In genomic region chrY:6911272-6911995, GRCh38 we compare ENCODE assay signal across 21 cellular contexts. TPM values are rescaled to one million over a fixed set of nuclear protein-coding genes. Genes with fewer than 3 reads are reported as not detected.
DNase-seq lines count a peak whose midpoint lies in the region; FAIRE-seq and TF ChIP-seq lines count a peak whose summit lies in the region.
"Had no signal": no experiment of that assay in that cellular context is flagged by ENCODE, and none has a peak within 500 bp of the region (broad histone marks: within the 10 kb centered on the region; RNA-seq: fewer than 3 reads in every experiment).

AMELY (minus strand) TSS chrY:6911752; CDS start chrY:6872608, 39,144 bp downstream.

- H3K9ac ChIP-seq in kidney (ENCODE audit: low read length in 2 of 2): peak within 1 kb of the TSS in 1 of 2 donors; percentile 12

- H3K4me1 Mint-ChIP-seq in activated CD4-positive, alpha-beta T cell treated with anti-CD3 and anti-CD28 coated beads, Interleukin-2, amount 10 ng/mL, durations not matched to agents 24 days and 14 days: no peaks in the 10 kb centered on the region
- H3K4me1 Mint-ChIP-seq: nephron had no signal

- H3K9me3 ChIP-seq in kidney (ENCODE audit: control insufficient read depth in 1 of 2, low read length in 2 of 2): no peaks in the 10 kb centered on the region
- H3K9me3 ChIP-seq in suprapubic skin: no peaks in the 10 kb centered on the region
- H3K9me3 ChIP-seq: SJCRH30 had no signal

- H3K27ac ChIP-seq in kidney (ENCODE audit: low read depth in 2 of 2, low read length in 2 of 2) (peak within 1 kb of the TSS in 1 of 2 donors; percentile 43), suprapubic skin (no peak within 1 kb of the TSS)
- H3K27ac ChIP-seq: hepatocyte, SJCRH30 had no signal

- no peak for TF ChIP-seq EP300 in suprapubic skin (IDR thresholded peaks at IDR 0.05)

- intact Hi-C loops in activated CD4-positive, alpha-beta T cell treated with anti-CD3 and anti-CD28 coated beads, Interleukin-2, amount 10 ng/mL, durations not matched to agents 24 days and 14 days (cut with micrococcal nuclease): no loop called here
- intact Hi-C loops in kidney (cut with DNase I): no loop called here

- no peaks in the 10 kb centered on the region for H3K9me3 Mint-ChIP-seq in activated CD4-positive, alpha-beta T cell treated with anti-CD3 and anti-CD28 coated beads, Interleukin-2, amount 10 ng/mL, durations not matched to agents 24 days and 14 days
- H3K9me3 Mint-ChIP-seq: CD4-positive, alpha-beta memory T cell; nephron had no signal

- DNase-seq in activated CD4-positive, alpha-beta T cell treated with anti-CD3 and anti-CD28 coated beads, Interleukin-2, amount 10 ng/mL, durations not matched to agents 24 days and 14 days: no peak
- no peak for DNase-seq in activated CD4-positive, alpha-beta T cell treated with anti-CD3 and anti-CD28 coated beads for 4 hours
- DNase-seq in bronchial epithelial cell (ENCODE audit: low read depth) (no peak), kidney (no peak), suprapubic skin (ENCODE audit: low spot score in 2 of 2) (no peak), mesenteric fat pad (ENCODE audit: low spot score) (no peak), NCI-H1105 treated with DMSO at 0.1 percent for 48 hours (lab: John Stamatoyannopoulos, UW) (no peak), activated T-cell treated with anti-CD3 and anti-CD28 coated beads for 4 hours (no peak)
- DNase-seq: CD4-positive, alpha-beta memory T cell; DND-41; Karpas-422; NCI-H1436 treated with DMSO at 0.1 percent for 48 hours; NCI-H2227 treated with DMSO at 0.1 percent for 48 hours; NK-92 treated with Interleukin-12 subunit alpha and Interleukin-12 subunit beta, amount 100 ng/mL, for 24 hours; SJCRH30 had no signal

- WGBS in suprapubic skin: no CpG with 5 or more reads among the region's 58 CpGs

- FAIRE-seq in bronchial epithelial cell (lab: Jason Lieb, UNC) (no peak), kidney (lab: Jason Lieb, UNC) (no peak)
- FAIRE-seq: A204.1, colon had no signal

- H3K27me3 ChIP-seq in bronchial epithelial cell (ENCODE audit: control insufficient read depth, insufficient read depth, low read length) (no peaks in the 10 kb centered on the region), suprapubic skin (peaks cover 17% of the 10 kb centered on the region)
- H3K27me3 ChIP-seq: hepatocyte, SJCRH30 had no signal

- H3K4me1 ChIP-seq in kidney (ENCODE audit: control insufficient read depth in 1 of 2, insufficient read depth in 1 of 2, low read depth in 1 of 2, low read length in 2 of 2) (no peaks in the 10 kb centered on the region), suprapubic skin (peaks cover 12% of the 10 kb centered on the region)
- H3K4me1 ChIP-seq: SJCRH30 had no signal

- peak within 1 kb of the TSS; percentile 61 for H3K4me3 ChIP-seq in bronchial epithelial cell (ENCODE audit: low read depth, low read length)
- H3K4me3 ChIP-seq in kidney (ENCODE audit: low read length in 2 of 2): peak within 1 kb of the TSS; percentile 45 to 59
- H3K4me3 ChIP-seq in suprapubic skin: peak within 1 kb of the TSS; percentile 46
- H3K4me3 ChIP-seq: hepatocyte, lung, SJCRH30 had no signal

- no peak for TF ChIP-seq POLR2A in suprapubic skin (IDR thresholded peaks at IDR 0.05)

- H3K36me3 ChIP-seq in bronchial epithelial cell (ENCODE audit: control insufficient read depth, insufficient read depth, low read length) (no peaks in the 10 kb centered on the region), kidney (ENCODE audit: control insufficient read depth in 1 of 2, insufficient read depth in 2 of 2, low read length in 2 of 2) (no peaks in the 10 kb centered on the region), suprapubic skin (no peaks in the 10 kb centered on the region)
- H3K36me3 ChIP-seq: SJCRH30 had no signal

- peak within 1 kb of the TSS; percentile 19 for H3K4me3 Mint-ChIP-seq in activated CD4-positive, alpha-beta T cell treated with anti-CD3 and anti-CD28 coated beads, Interleukin-2, amount 10 ng/mL, durations not matched to agents 24 days and 14 days
- H3K4me3 Mint-ChIP-seq: CD4-positive, alpha-beta memory T cell; nephron had no signal

- H3K27ac Mint-ChIP-seq in activated CD4-positive, alpha-beta T cell treated with anti-CD3 and anti-CD28 coated beads, Interleukin-2, amount 10 ng/mL, durations not matched to agents 24 days and 14 days: no peak within 1 kb of the TSS
- H3K27ac Mint-ChIP-seq: CD4-positive, alpha-beta memory T cell; nephron had no signal

- H3K36me3 Mint-ChIP-seq in activated CD4-positive, alpha-beta T cell treated with anti-CD3 and anti-CD28 coated beads, Interleukin-2, amount 10 ng/mL, durations not matched to agents 24 days and 14 days (ENCODE audit: low read depth): no peaks in the 10 kb centered on the region
- H3K36me3 Mint-ChIP-seq: CD4-positive, alpha-beta memory T cell had no signal

- H3K27me3 Mint-ChIP-seq in activated CD4-positive, alpha-beta T cell treated with anti-CD3 and anti-CD28 coated beads, Interleukin-2, amount 10 ng/mL, durations not matched to agents 24 days and 14 days: peaks cover 26% of the 10 kb centered on the region

- no peak for TF ChIP-seq CTCF in bronchial epithelial cell (IDR thresholded peaks at IDR 0.05; ENCODE audit: insufficient read depth, low read length, severe bottlenecking)
- no peak for TF ChIP-seq CTCF in kidney (IDR thresholded peaks at IDR 0.05; ENCODE audit: borderline replicate concordance, extremely low read depth, insufficient read depth)
- TF ChIP-seq CTCF in suprapubic skin (IDR thresholded peaks at IDR 0.05): no peak

RNA-seq across cellular contexts. Expression of gene AMELY, which starts in this region (rescaled TPM):
- not detected in 2 replicates for total RNA-seq in activated CD4-positive, alpha-beta T cell treated with anti-CD3 and anti-CD28 coated beads, Interleukin-2, amount 10 ng/mL, durations not matched to agents 24 days and 14 days
- total RNA-seq in bronchial epithelial cell (not detected in 2 replicates), kidney (not detected), suprapubic skin (not detected), mesenteric fat pad (not detected)
- polyA plus RNA-seq in kidney (ENCODE audit: insufficient read depth, low read depth, low replicate concordance): not detected
- total RNA-seq: CD4-positive, alpha-beta memory T cell; hepatocyte; lung; renal cortical epithelial cell; SJCRH30 had no signal
- polyA plus RNA-seq: CD4-positive, alpha-beta memory T cell; hepatocyte; lung had no signal
